Comparison of ENCODE assay signal across 22 cellular contexts in the genomic region with DNA sequence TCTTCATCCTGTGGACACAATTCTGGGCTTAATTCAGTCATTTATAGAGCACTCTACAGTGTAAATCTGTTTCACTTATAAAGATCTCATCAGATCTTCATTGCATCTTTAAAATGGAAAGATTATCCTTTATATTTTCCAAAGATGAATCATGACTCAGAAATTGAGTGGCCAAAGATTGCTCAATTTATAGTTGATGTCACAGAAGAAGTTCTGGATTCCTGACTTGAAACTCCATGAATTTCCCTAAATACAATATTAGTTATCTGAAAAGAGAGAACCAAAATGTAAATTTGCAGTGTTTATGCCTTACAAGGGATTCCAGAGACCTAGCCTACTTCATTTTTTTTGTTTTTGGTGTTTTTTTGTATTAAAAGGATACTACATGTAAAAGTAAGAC.
DNase-seq lines count a peak whose midpoint lies in the region; ATAC-seq and TF ChIP-seq lines count a peak whose summit lies in the region.
"Had no signal": no experiment of that assay in that cellular context is flagged by ENCODE, and none has a peak within 500 bp of the region (broad histone marks: within the 10 kb centered on the region; RNA-seq: fewer than 3 reads in every experiment).

No MANE protein-coding gene starts in this region.

- H3K79me2 ChIP-seq in mammary epithelial cell (ENCODE audit: insufficient read depth, low read length) = no peaks in the 10 kb centered on the region

- no peak overlapping the region for H2AFZ ChIP-seq in mammary epithelial cell (ENCODE audit: low read depth, low read length)

- DNase-seq in HS-5 (ENCODE audit: low read depth) (peak; percentile 22), mammary epithelial cell (peak; percentile 11), fibroblast of villous mesenchyme (ENCODE audit: low read depth) (peak; percentile 47), tibial artery (no peak), right cardiac atrium (no peak), mucosa of gallbladder (ENCODE audit: low spot score) (no peak)
- no peak for DNase-seq in central memory CD4-positive, alpha-beta T cell
- DNase-seq: activated CD4-positive, alpha-beta T cell treated with anti-CD3 and anti-CD28 coated beads for 4 hours; activated CD8-positive, alpha-beta memory T cell treated with anti-CD3 and anti-CD28 coated beads, Interleukin-2, amount 10 ng/mL, durations not matched to agents 7 days and 5 days; DMS79; glutamatergic neuron; left lung; midbrain; MM.1S; NCI-H774; posterior cingulate gyrus; SHP77 treated with DMSO at 0.1 percent for 48 hours; stimulated activated CD4-positive, alpha-beta T cell treated with anti-CD3 and anti-CD28 coated beads, Interleukin-2, amount 100 ng/mL, for 24 hours; stimulated activated naive CD4-positive, alpha-beta T cell; T-cell had no signal

- no peaks in the 10 kb centered on the region for H4K20me1 ChIP-seq in mammary epithelial cell (ENCODE audit: insufficient read depth, low read length)

- no peak overlapping the region for H3K9ac ChIP-seq in mammary epithelial cell (ENCODE audit: insufficient read depth, low read length)

- dilution Hi-C loops in mammary epithelial cell (cut with HindIII; ENCODE audit: low sequenced_read_pairs) = no loop called here

- in situ Hi-C loops in mammary epithelial cell (cut with MboI; ENCODE audit: low sequenced_read_pairs in 2 of 2) = no loop called here

- H3K4me2 ChIP-seq in mammary epithelial cell (ENCODE audit: insufficient read depth, low read depth, low read length) = no peak overlapping the region

- no peaks in the 10 kb centered on the region for H3K36me3 ChIP-seq in mammary epithelial cell (ENCODE audit: insufficient read depth, low read length)
- H3K36me3 ChIP-seq in tibial artery = no peaks in the 10 kb centered on the region
- H3K36me3 ChIP-seq: cardiac muscle cell, left lung had no signal

- intact Hi-C loops in mammary epithelial cell (cut with micrococcal nuclease) (no loop called here), tibial artery (cut with DNase I; ENCODE audit: low total_unique reads) (no loop called here), right cardiac atrium (cut with DNase I) (no loop called here)

- no peaks in the 10 kb centered on the region for H3K27me3 ChIP-seq in mammary epithelial cell (ENCODE audit: insufficient read depth, low read length)
- H3K27me3 ChIP-seq in tibial artery = no peaks in the 10 kb centered on the region
- no peaks in the 10 kb centered on the region for H3K27me3 ChIP-seq in right cardiac atrium (ENCODE audit: control insufficient read depth, insufficient read depth)
- H3K27me3 ChIP-seq: cardiac muscle cell, left lung had no signal

- BruUV-seq in mammary epithelial cell (replicated peaks; lab: Mats Ljungman, UMichigan) = no TSS peak

- H3K9me3 ChIP-seq in mammary epithelial cell (replicated peaks; ENCODE audit: insufficient read depth, low read length) = no peaks in the 10 kb centered on the region
- H3K9me3 ChIP-seq in tibial artery = no peaks in the 10 kb centered on the region
- no peaks in the 10 kb centered on the region for H3K9me3 ChIP-seq in right cardiac atrium (ENCODE audit: control insufficient read depth, low read length)
- H3K9me3 ChIP-seq: left lung had no signal

- CTCF ChIA-PET in mammary epithelial cell (lab: Charles Lee; ENCODE audit: low non-redundant PET) = no interaction called here

- H3K4me1 ChIP-seq in mammary epithelial cell (ENCODE audit: insufficient read depth, low read length) = no peaks in the 10 kb centered on the region
- peaks cover 0 to 35% (median 4%) of the 10 kb centered on the region in 4 donors for H3K4me1 ChIP-seq in tibial artery
- H3K4me1 ChIP-seq in right cardiac atrium (ENCODE audit: control insufficient read depth, insufficient read depth, low read length) = no peaks in the 10 kb centered on the region
- H3K4me1 ChIP-seq: left lung had no signal

- H3K4me3 ChIP-seq in mammary epithelial cell (replicated peaks in 1 of 3; ENCODE audit: insufficient read depth in 1 of 3, low read depth in 2 of 3, low read length in 3 of 3) (no peak overlapping the region), fibroblast of villous mesenchyme (ENCODE audit: low read depth, low read length) (no peak overlapping the region), tibial artery (no peak overlapping the region), right cardiac atrium (ENCODE audit: low read length) (no peak overlapping the region)
- H3K4me3 ChIP-seq: cardiac muscle cell, left lung, skin epidermis had no signal

- no peak for TF ChIP-seq CTCF in mammary epithelial cell (conservative IDR thresholded peaks at IDR 0.05 in 1 of 2, IDR thresholded peaks at IDR 0.05 in 1 of 2; ENCODE audit: extremely low read depth in 1 of 2, insufficient read depth in 1 of 2, low read depth in 1 of 2, low read length in 2 of 2)
- TF ChIP-seq CTCF in fibroblast of villous mesenchyme (IDR thresholded peaks at IDR 0.05; ENCODE audit: insufficient read depth, low read depth, low read length) = no peak
- no peak for TF ChIP-seq CTCF in tibial artery (IDR thresholded peaks at IDR 0.05)

- no peak overlapping the region for H3K27ac ChIP-seq in mammary epithelial cell (ENCODE audit: insufficient read depth, low read depth, low read length)
- peak overlapping the region; percentile 20 to 26 for H3K27ac ChIP-seq in tibial artery
- H3K27ac ChIP-seq in right cardiac atrium (ENCODE audit: low read length) = no peak overlapping the region
- H3K27ac ChIP-seq: cardiac muscle cell, left lung, skin epidermis had no signal

- ATAC-seq in right cardiac atrium = no peak
- ATAC-seq: activated CD8-positive, alpha-beta memory T cell treated with anti-CD3 and anti-CD28 coated beads, Interleukin-2, amount 10 ng/mL, durations not matched to agents 7 days and 5 days; left lung; T-cell had no signal

Comparison
In these comparisons a context has a peak if more than half of its experiments do, and no peak if none do; other contexts are left out.
1. DNase-seq: peak in HS-5 (single experiment), mammary epithelial cell (single experiment) and fibroblast of villous mesenchyme (single experiment); none in tibial artery (0 of 2), right cardiac atrium (0 of 3), central memory CD4-positive, alpha-beta T cell (single experiment) and mucosa of gallbladder (single experiment).
2. H3K27ac ChIP-seq: peak in tibial artery (2 of 2); none in mammary epithelial cell (single experiment) and right cardiac atrium (single experiment).